ENCODE assay signal across 8 cellular contexts in the genomic region with DNA sequence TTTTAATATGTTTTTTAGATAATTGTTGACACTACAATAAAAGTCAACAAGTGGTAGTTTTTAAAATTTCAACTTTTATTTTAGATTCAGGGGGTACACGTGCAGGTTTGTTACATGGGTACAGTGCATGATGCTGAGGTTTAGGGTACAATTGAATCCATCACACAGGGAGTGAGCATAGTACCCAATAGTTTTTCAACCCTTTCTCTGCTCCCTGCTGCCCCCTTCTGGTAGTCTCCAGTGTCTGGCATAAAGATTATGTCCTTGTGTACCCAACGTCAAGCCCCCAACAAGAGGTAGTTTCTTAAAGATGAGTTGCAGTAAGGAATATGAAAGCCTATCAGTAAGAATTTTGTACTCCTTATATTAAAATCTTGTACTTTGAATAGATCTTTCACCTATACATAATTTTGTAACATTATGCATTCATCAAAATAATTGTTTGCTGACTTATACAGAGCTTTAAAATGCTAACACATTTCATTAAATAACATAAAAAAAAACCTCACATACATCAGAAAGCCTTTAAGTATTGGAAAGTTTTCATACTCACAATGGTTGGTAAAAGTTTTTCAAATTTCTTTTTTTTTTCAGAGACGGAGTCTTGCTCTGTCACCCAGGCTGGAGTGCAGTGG.
DNase-seq lines count a peak whose midpoint lies in the region; ATAC-seq and TF ChIP-seq lines count a peak whose summit lies in the region.

No MANE protein-coding gene starts in this region.

- H3K36me3 ChIP-seq in OCI-LY3 (replicated peaks; ENCODE audit: low read depth, low read length), result no peaks in the 10 kb centered on the region

- no peak overlapping the region for H3K4me2 ChIP-seq in OCI-LY3 (ENCODE audit: low read length)

- H3K9ac ChIP-seq in OCI-LY3 (ENCODE audit: low read length), result no peak overlapping the region

- H3K4me1 ChIP-seq in OCI-LY3 (ENCODE audit: low read length), result no peaks in the 10 kb centered on the region

- H3K79me2 ChIP-seq in OCI-LY3 (ENCODE audit: low read length), result no peaks in the 10 kb centered on the region

- H3K27me3 ChIP-seq in OCI-LY3 (ENCODE audit: low read depth, low read length), result no peaks in the 10 kb centered on the region

- DNase-seq in AG09309 (ENCODE audit: low read depth) (no peak), activated T-cell treated with anti-CD3 and anti-CD28 coated beads for 1 hour (ENCODE audit: low read depth) (peak; percentile 80), fibroblast of the conjunctiva (ENCODE audit: low read depth) (peak; percentile 30), pons (ENCODE audit: low spot score) (peak; percentile 77)

- H3K4me3 ChIP-seq in AG09309 (ENCODE audit: control insufficient read depth, low read depth, low read length) (no peak overlapping the region), OCI-LY3 (ENCODE audit: low read length) (no peak overlapping the region)

- peak; percentile 60 for ATAC-seq in GM18861 (IDR thresholded peaks at IDR 0.05; ENCODE audit: unreplicated experiment)
- peak; percentile 61 for ATAC-seq in HG03520 (IDR thresholded peaks at IDR 0.05; ENCODE audit: unreplicated experiment)
- no peak for ATAC-seq in HG02870 (IDR thresholded peaks at IDR 0.05; ENCODE audit: unreplicated experiment)

- TF ChIP-seq CTCF in AG09309 (IDR thresholded peaks at IDR 0.05; ENCODE audit: control insufficient read depth, insufficient read depth, low read depth, low read length, missing control alignments) (peak; percentile 79), OCI-LY3 (IDR thresholded peaks at IDR 0.05; ENCODE audit: low read depth, low read length) (peak; percentile 68)

- H3K27ac ChIP-seq in OCI-LY3 (ENCODE audit: low read length), result no peak overlapping the region

- no peak overlapping the region for H2AFZ ChIP-seq in OCI-LY3 (ENCODE audit: low read depth, low read length)

- no peaks in the 10 kb centered on the region for H3K9me3 ChIP-seq in OCI-LY3 (ENCODE audit: insufficient read depth, low read length)

- H4K20me1 ChIP-seq in OCI-LY3 (ENCODE audit: insufficient read depth, low read length), result no peaks in the 10 kb centered on the region
